In genomic region chr10:73092830-73093229, GRCh38 we compare ENCODE assay signal across 22 cellular contexts. TPM values are rescaled to one million over a fixed set of nuclear protein-coding genes. Genes with fewer than 3 reads are reported as not detected.
DNase-seq lines count a peak whose midpoint lies in the region; TF ChIP-seq lines count a peak whose summit lies in the region.
"Had no signal": no experiment of that assay in that cellular context is flagged by ENCODE, and none has a peak within 500 bp of the region (broad histone marks: within the 10 kb centered on the region; RNA-seq: fewer than 3 reads in every experiment).

No MANE protein-coding gene starts in this region.

- peak overlapping the region; percentile 27 for H3K4me3 Mint-ChIP-seq in activated naive CD4-positive, alpha-beta T cell treated with anti-CD3 and anti-CD28 coated beads, Interleukin-2, amount 50 U/mL, for 24 hours
- H3K4me3 Mint-ChIP-seq in activated naive CD4-positive, alpha-beta T cell treated with anti-CD3 and anti-CD28 coated beads for 36 hours, result no peak overlapping the region
- H3K4me3 Mint-ChIP-seq in activated T-helper 2 cell treated with anti-CD3 and anti-CD28 coated beads, Interferon-gamma antibody, Interleukin-2, Interleukin-4, amounts not matched to agents 10 μg/mL and 5 μg/mL and 100 μg/mL, durations not matched to agents 14 hours and 24 hours and 36 hours (ENCODE audit: low read depth), result peak overlapping the region; percentile 57
- peak overlapping the region; percentile 24 for H3K4me3 Mint-ChIP-seq in osteocyte (ENCODE audit: unreplicated experiment)
- H3K4me3 Mint-ChIP-seq: activated CD4-positive, alpha-beta memory T cell treated with anti-CD3 and anti-CD28 coated beads, Interleukin-2, amount 10 ng/mL, durations not matched to agents 7 days and 5 days; B cell had no signal

- H3K36me3 Mint-ChIP-seq in activated naive CD4-positive, alpha-beta T cell treated with anti-CD3 and anti-CD28 coated beads, Interleukin-2, amount 50 U/mL, for 24 hours, result peaks cover 1% of the 10 kb centered on the region
- H3K36me3 Mint-ChIP-seq in activated naive CD4-positive, alpha-beta T cell treated with anti-CD3 and anti-CD28 coated beads for 36 hours (ENCODE audit: low read depth), result no peaks in the 10 kb centered on the region
- peaks cover 44% of the 10 kb centered on the region for H3K36me3 Mint-ChIP-seq in activated T-helper 2 cell treated with anti-CD3 and anti-CD28 coated beads, Interferon-gamma antibody, Interleukin-2, Interleukin-4, amounts not matched to agents 10 μg/mL and 5 μg/mL and 100 μg/mL, durations not matched to agents 14 hours and 24 hours and 36 hours (ENCODE audit: low read depth)
- peaks cover 2% of the 10 kb centered on the region for H3K36me3 Mint-ChIP-seq in osteocyte (ENCODE audit: unreplicated experiment)

- peaks cover 42% of the 10 kb centered on the region for H3K4me1 Mint-ChIP-seq in activated naive CD4-positive, alpha-beta T cell treated with anti-CD3 and anti-CD28 coated beads, Interleukin-2, amount 50 U/mL, for 24 hours
- peaks cover 32% of the 10 kb centered on the region for H3K4me1 Mint-ChIP-seq in activated naive CD4-positive, alpha-beta T cell treated with anti-CD3 and anti-CD28 coated beads for 36 hours (ENCODE audit: low read depth)
- H3K4me1 Mint-ChIP-seq in activated T-helper 2 cell treated with anti-CD3 and anti-CD28 coated beads, Interferon-gamma antibody, Interleukin-2, Interleukin-4, amounts not matched to agents 10 μg/mL and 5 μg/mL and 100 μg/mL, durations not matched to agents 14 hours and 24 hours and 36 hours (ENCODE audit: low read depth), result peaks cover 45% of the 10 kb centered on the region
- H3K4me1 Mint-ChIP-seq in osteocyte (ENCODE audit: unreplicated experiment), result peaks cover 48% of the 10 kb centered on the region

- CTCF ChIA-PET in activated naive CD4-positive, alpha-beta T cell treated with anti-CD3 and anti-CD28 coated beads for 36 hours (lab: Charles Lee), result interaction anchor here (1.6 kb wide), 1 partner anchor 15 kb away, joined by 4 read pairs; no protein-coding TSS in a partner anchor

- H3K27me3 Mint-ChIP-seq in activated naive CD4-positive, alpha-beta T cell treated with anti-CD3 and anti-CD28 coated beads, Interleukin-2, amount 50 U/mL, for 24 hours, result no peaks in the 10 kb centered on the region
- no peaks in the 10 kb centered on the region for H3K27me3 Mint-ChIP-seq in activated naive CD4-positive, alpha-beta T cell treated with anti-CD3 and anti-CD28 coated beads for 36 hours (ENCODE audit: low read depth)
- no peaks in the 10 kb centered on the region for H3K27me3 Mint-ChIP-seq in activated T-helper 2 cell treated with anti-CD3 and anti-CD28 coated beads, Interferon-gamma antibody, Interleukin-2, Interleukin-4, amounts not matched to agents 10 μg/mL and 5 μg/mL and 100 μg/mL, durations not matched to agents 14 hours and 24 hours and 36 hours (ENCODE audit: low read depth)
- H3K27me3 Mint-ChIP-seq in osteocyte (ENCODE audit: unreplicated experiment), result no peaks in the 10 kb centered on the region
- H3K27me3 Mint-ChIP-seq: activated CD4-positive, alpha-beta memory T cell treated with anti-CD3 and anti-CD28 coated beads, Interleukin-2, amount 10 ng/mL, durations not matched to agents 7 days and 5 days; B cell had no signal

- no peak for TF ChIP-seq CTCF in GM12865 (IDR thresholded peaks at IDR 0.05; ENCODE audit: insufficient read depth, low read depth, low read length, missing control alignments)
- no peak for TF ChIP-seq CTCF in osteocyte (IDR thresholded peaks at IDR 0.05)

- no peak for DNase-seq in activated naive CD4-positive, alpha-beta T cell treated with anti-CD3 and anti-CD28 coated beads for 36 hours
- DNase-seq in GM12865 (ENCODE audit: low read depth), result no peak
- DNase-seq in activated T-helper 2 cell treated with anti-CD3 and anti-CD28 coated beads, Interferon-gamma antibody, Interleukin-2, Interleukin-4, amounts not matched to agents 10 μg/mL and 5 μg/mL and 100 μg/mL, durations not matched to agents 14 hours and 24 hours and 36 hours (ENCODE audit: low spot score), result no peak
- DNase-seq in osteocyte (ENCODE audit: extremely low spot score, unreplicated experiment), result no peak
- DNase-seq in NCI-H774 (lab: John Stamatoyannopoulos, UW), result no peak
- DNase-seq in OCI-M1 (lab: John Stamatoyannopoulos, UW), result no peak
- DNase-seq in iPS-NIHi7 (ENCODE audit: extremely low spot score), result no peak
- DNase-seq: activated CD4-positive, alpha-beta memory T cell treated with anti-CD3 and anti-CD28 coated beads, Interleukin-2, amount 10 ng/mL, durations not matched to agents 7 days and 5 days; amygdala; cortex of kidney; foreskin keratinocyte; H7; hypothalamus; Kasumi-1; NCI-H1694; NCI-H526; stimulated activated CD8-positive, alpha-beta memory T cell treated with anti-CD3 and anti-CD28 coated beads, Interleukin-4, amount 100 ng/mL, for 48 hours; SW 1271; upper lobe of left lung had no signal

- intact Hi-C loops in activated naive CD4-positive, alpha-beta T cell treated with anti-CD3 and anti-CD28 coated beads for 36 hours (cut with micrococcal nuclease), result no loop called here
- intact Hi-C loops in activated T-helper 2 cell treated with anti-CD3 and anti-CD28 coated beads, Interferon-gamma antibody, Interleukin-2, Interleukin-4, amounts not matched to agents 10 μg/mL and 5 μg/mL and 100 μg/mL, durations not matched to agents 14 hours and 24 hours and 36 hours (cut with micrococcal nuclease), result no loop called here

- H3K27ac Mint-ChIP-seq in activated naive CD4-positive, alpha-beta T cell treated with anti-CD3 and anti-CD28 coated beads, Interleukin-2, amount 50 U/mL, for 24 hours, result no peak overlapping the region
- H3K27ac Mint-ChIP-seq in activated naive CD4-positive, alpha-beta T cell treated with anti-CD3 and anti-CD28 coated beads for 36 hours, result no peak overlapping the region
- H3K27ac Mint-ChIP-seq in activated T-helper 2 cell treated with anti-CD3 and anti-CD28 coated beads, Interferon-gamma antibody, Interleukin-2, Interleukin-4, amounts not matched to agents 10 μg/mL and 5 μg/mL and 100 μg/mL, durations not matched to agents 14 hours and 24 hours and 36 hours, result no peak overlapping the region
- H3K27ac Mint-ChIP-seq in osteocyte (ENCODE audit: unreplicated experiment), result no peak overlapping the region
- H3K27ac Mint-ChIP-seq: activated CD4-positive, alpha-beta memory T cell treated with anti-CD3 and anti-CD28 coated beads, Interleukin-2, amount 10 ng/mL, durations not matched to agents 7 days and 5 days; B cell had no signal

- peak overlapping the region; percentile 6; the same call in 1 of the 2 replicates for H3K4me3 ChIP-seq in GM12865 (ENCODE audit: low read depth, low read length)
- H3K4me3 ChIP-seq: A549, upper lobe of left lung had no signal

- no peaks in the 10 kb centered on the region for H3K9me3 Mint-ChIP-seq in activated naive CD4-positive, alpha-beta T cell treated with anti-CD3 and anti-CD28 coated beads, Interleukin-2, amount 50 U/mL, for 24 hours
- H3K9me3 Mint-ChIP-seq in activated naive CD4-positive, alpha-beta T cell treated with anti-CD3 and anti-CD28 coated beads for 36 hours, result no peaks in the 10 kb centered on the region
- H3K9me3 Mint-ChIP-seq in activated T-helper 2 cell treated with anti-CD3 and anti-CD28 coated beads, Interferon-gamma antibody, Interleukin-2, Interleukin-4, amounts not matched to agents 10 μg/mL and 5 μg/mL and 100 μg/mL, durations not matched to agents 14 hours and 24 hours and 36 hours, result no peaks in the 10 kb centered on the region
- no peaks in the 10 kb centered on the region for H3K9me3 Mint-ChIP-seq in osteocyte (ENCODE audit: unreplicated experiment)
- H3K9me3 Mint-ChIP-seq: activated CD4-positive, alpha-beta memory T cell treated with anti-CD3 and anti-CD28 coated beads, Interleukin-2, amount 10 ng/mL, durations not matched to agents 7 days and 5 days had no signal

RNA-seq across cellular contexts. Expression of gene P4HA1, which starts 3.8 kb away (rescaled TPM):
- total RNA-seq in activated naive CD4-positive, alpha-beta T cell treated with anti-CD3 and anti-CD28 coated beads for 36 hours, result 10 to 100 TPM; 15.3 to 15.9 TPM
- 71.9 and 72.8 TPM in 2 replicates for total RNA-seq in activated T-helper 2 cell treated with anti-CD3 and anti-CD28 coated beads, Interferon-gamma antibody, Interleukin-2, Interleukin-4, amounts not matched to agents 10 μg/mL and 5 μg/mL and 100 μg/mL, durations not matched to agents 14 hours and 24 hours and 36 hours
- 101 and 103 TPM in 2 replicates for total RNA-seq in osteocyte

RNA-seq across cellular contexts. Expression of gene NUDT13, which starts 17.4 kb away (rescaled TPM):
- total RNA-seq in activated naive CD4-positive, alpha-beta T cell treated with anti-CD3 and anti-CD28 coated beads for 36 hours, result under 1 TPM; 0.72 to 0.83 TPM
- total RNA-seq in activated T-helper 2 cell treated with anti-CD3 and anti-CD28 coated beads, Interferon-gamma antibody, Interleukin-2, Interleukin-4, amounts not matched to agents 10 μg/mL and 5 μg/mL and 100 μg/mL, durations not matched to agents 14 hours and 24 hours and 36 hours, result 0.76 and 1.0 TPM in 2 replicates
- 2.8 and 3.2 TPM in 2 replicates for total RNA-seq in osteocyte
